In genomic region chr2:129354662-129355061, GRCh38 we compare ENCODE assay signal across 5 cellular contexts.
"Had no signal": no experiment of that assay in that cellular context is flagged by ENCODE, and none has a peak within 500 bp of the region (broad histone marks: within the 10 kb centered on the region; RNA-seq: fewer than 3 reads in every experiment).

No MANE protein-coding gene starts in this region.

- H3K27ac Mint-ChIP-seq: H9 had no signal

- H3K4me3 ChIP-seq: GM23248, K562 had no signal

- H3K9ac ChIP-seq: GM23248 had no signal

- DNase-seq: GM23248, H9, HCEC 1CT, IMR-90 had no signal

- H3K4me3 Mint-ChIP-seq: H9 had no signal

- H3K27ac ChIP-seq: GM23248 had no signal

- ATAC-seq: K562 had no signal

- H2AFZ ChIP-seq: GM23248 had no signal
